Comparison of ENCODE assay signal across 8 cellular contexts in genomic region chr6:32153835-32154513, GRCh38. TPM values are rescaled to one million over a fixed set of nuclear protein-coding genes. Genes with fewer than 3 reads are reported as not detected.
A peak's percentile ranks its signal among the peaks of the same experiment; 100 is the strongest.
DNase-seq lines count a peak whose midpoint lies in the region; ATAC-seq, FAIRE-seq and TF ChIP-seq lines count a peak whose summit lies in the region.

PPT2 (plus strand) TSS chr6:32154141; CDS start chr6:32154595, 454 bp downstream.

- peak within 1 kb of the TSS; percentile 96 for H2AFZ ChIP-seq in IMR-90 (replicated peaks; ENCODE audit: low read length, poor library complexity)

- TF ChIP-seq RAD21 in IMR-90 (IDR thresholded peaks at IDR 0.05; ENCODE audit: low read length), result no peak

- peak; percentile 80 for ATAC-seq in IMR-90 (ENCODE audit: low read depth)

- peak within 1 kb of the TSS; percentile 79 for H3K4me2 ChIP-seq in IMR-90 (ENCODE audit: low read depth, low read length)

- H3K56ac ChIP-seq in IMR-90 (ENCODE audit: extremely low read depth, insufficient read depth, low read length), result peak within 1 kb of the TSS; percentile 78

- H4K8ac ChIP-seq in IMR-90 (ENCODE audit: low read depth in 2 of 2, low read length in 2 of 2), result peak within 1 kb of the TSS; percentile 75 to 96

- peaks cover 51% of the 10 kb centered on the region for H3K4me1 Mint-ChIP-seq in activated T-cell treated with anti-CD3 and anti-CD28 coated beads, Interleukin-2, amount 50 U/mL, for 24 hours (ENCODE audit: low read depth)

- H3K9me1 ChIP-seq in IMR-90 (ENCODE audit: insufficient read depth, low read length), result 0 out of 2 replicates have a peak, but pooled peaks cover 4% of the 10 kb centered on the region

- peaks cover 6 to 34% of the 10 kb centered on the region in 2 experiments for H3K79me1 ChIP-seq in IMR-90 (ENCODE audit: low read depth in 1 of 2, low read length in 2 of 2)

- POLR2A ChIA-PET in IMR-90 (lab: Charles Lee; ENCODE audit: unreplicated experiment), result no interaction called here

- peak within 1 kb of the TSS; percentile 94 for H3K4me3 Mint-ChIP-seq in activated T-cell treated with anti-CD3 and anti-CD28 coated beads, Interleukin-2, amount 50 U/mL, for 24 hours

- intact Hi-C loops in IMR-90 (cut with micrococcal nuclease), result loop anchor here (1.0 to 10.0 kb wide), 7 partner anchors 23 to 252 kb away; partner anchors contain the start of genes AGPAT1, SKIC2 and ZBTB12

- H3K36me3 ChIP-seq in IMR-90 (ENCODE audit: control insufficient read depth, insufficient read depth, low read length), result peaks cover 11% of the 10 kb centered on the region

- in situ Hi-C loops in IMR-90 (cut with MboI; ENCODE audit: low sequenced_read_pairs), result no loop called here

- peak within 1 kb of the TSS; percentile 82 for H2BK5ac ChIP-seq in IMR-90 (ENCODE audit: low read depth, low read length, poor library complexity, severe bottlenecking)

- no peak for TF ChIP-seq CTCF in IMR-90 (conservative IDR thresholded peaks at IDR 0.05; ENCODE audit: low read depth, low read length)
- TF ChIP-seq CTCF in epithelial cell of proximal tubule (conservative IDR thresholded peaks at IDR 0.05; ENCODE audit: low read depth, low read length), result no peak

- H2AK5ac ChIP-seq in IMR-90 (ENCODE audit: low read depth, low read length), result peak within 1 kb of the TSS; percentile 69; the same call in 1 of the 2 replicates

- H4K91ac ChIP-seq in IMR-90 (ENCODE audit: insufficient read depth, low read depth, low read length), result peak within 1 kb of the TSS; percentile 86

- H3K14ac ChIP-seq in IMR-90 (replicated peaks; ENCODE audit: low read depth, low read length), result peak within 1 kb of the TSS; percentile 90

- peak within 1 kb of the TSS; percentile 54; the same call in 2 of the 3 replicates for H2BK15ac ChIP-seq in IMR-90 (ENCODE audit: low read depth, low read length)

- peak within 1 kb of the TSS; percentile 65 for H4K5ac ChIP-seq in IMR-90 (ENCODE audit: low read depth, low read length)

- dilution Hi-C loops in IMR-90 (cut with HindIII; ENCODE audit: low sequenced_read_pairs, unreplicated experiment), result no loop called here

- peak within 1 kb of the TSS; percentile 67 for H3K4me3 ChIP-seq in IMR-90 (ENCODE audit: insufficient read depth, low read depth, low read length)
- H3K4me3 ChIP-seq in epithelial cell of proximal tubule (ENCODE audit: low read depth, low read length), result peak within 1 kb of the TSS; percentile 99

- peak within 1 kb of the TSS; percentile 96 for H3K27ac Mint-ChIP-seq in activated T-cell treated with anti-CD3 and anti-CD28 coated beads, Interleukin-2, amount 50 U/mL, for 24 hours

- DNase-seq in IMR-90, result peak; percentile 91
- peak; percentile 86 for DNase-seq in activated T-cell treated with anti-CD3 and anti-CD28 coated beads, Interleukin-2, amount 50 U/mL, for 24 hours
- DNase-seq in epithelial cell of proximal tubule (ENCODE audit: low read depth), result no peak
- DNase-seq in mucosa of gallbladder (ENCODE audit: low spot score), result peak; percentile 84
- peak; percentile 74 to 79 for DNase-seq in stimulated activated CD8-positive, alpha-beta memory T cell treated with anti-CD3 and anti-CD28 coated beads, Interleukin-2, amount 100 ng/mL, for 48 hours (ENCODE audit: low read depth in 2 of 2)
- DNase-seq in cortex of kidney (lab: John Stamatoyannopoulos, UW), result no peak

- peaks cover 17% of the 10 kb centered on the region for H3K27me3 Mint-ChIP-seq in activated T-cell treated with anti-CD3 and anti-CD28 coated beads, Interleukin-2, amount 50 U/mL, for 24 hours

- H3K4me1 ChIP-seq in IMR-90 (ENCODE audit: control insufficient read depth, insufficient read depth, low read length), result peaks cover 23% of the 10 kb centered on the region

- no peak for TF ChIP-seq POLR2A in IMR-90 (IDR thresholded peaks at IDR 0.05; ENCODE audit: low read depth, low read length)

- H3K23ac ChIP-seq in IMR-90 (ENCODE audit: low read depth, low read length), result peak within 1 kb of the TSS; percentile 96

- peaks cover 38% of the 10 kb centered on the region for H3K36me3 Mint-ChIP-seq in activated T-cell treated with anti-CD3 and anti-CD28 coated beads, Interleukin-2, amount 50 U/mL, for 24 hours (ENCODE audit: low read depth)

- 0% methylated on average over 2 of the region's 39 CpGs; no CpG with 5 or more reads in 1 of the 2 experiments for WGBS in IMR-90 (ENCODE audit: extremely low coverage in 2 of 2, insufficient read length in 1 of 2), 2 experiments

- peak within 1 kb of the TSS; percentile 84 for H3K27ac ChIP-seq in IMR-90 (ENCODE audit: insufficient read depth, low read length)

- BruUV-seq in IMR-90 (replicated peaks; lab: Mats Ljungman, UMichigan), result TSS peak; percentile 84

- H3K9ac ChIP-seq in IMR-90 (ENCODE audit: low read depth, low read length), result peak within 1 kb of the TSS; percentile 70

- H3K27me3 ChIP-seq in IMR-90 (ENCODE audit: control insufficient read depth, insufficient read depth, low read length), result no peaks in the 10 kb centered on the region

- H2BK120ac ChIP-seq in IMR-90 (ENCODE audit: low read depth, low read length), result peak within 1 kb of the TSS; percentile 78

- peak within 1 kb of the TSS; percentile 46 for H3K18ac ChIP-seq in IMR-90 (ENCODE audit: low read depth, low read length)

- no peaks in the 10 kb centered on the region for H4K20me1 ChIP-seq in IMR-90 (ENCODE audit: insufficient read depth, low read length)

- no peaks in the 10 kb centered on the region; the same call in 1 of the 2 replicates for H3K9me3 ChIP-seq in IMR-90 (ENCODE audit: control insufficient read depth, insufficient read depth, low read length)

- peak; percentile 88 for FAIRE-seq in G401.6 (lab: Jason Lieb, UNC)

- CTCF ChIA-PET in IMR-90 (lab: Yijun Ruan, JAX), result interaction anchor here (1.0 to 1.1 kb wide), 2 partner anchors 40 to 44 kb away, joined by 3 read pairs; partner anchors contain the start of gene TNXB

- H3K4ac ChIP-seq in IMR-90 (ENCODE audit: low read depth, low read length), result peak within 1 kb of the TSS; percentile 84

- no peaks in the 10 kb centered on the region for H3K9me3 Mint-ChIP-seq in activated T-cell treated with anti-CD3 and anti-CD28 coated beads, Interleukin-2, amount 50 U/mL, for 24 hours

- peak within 1 kb of the TSS; percentile 98 for H2AK9ac ChIP-seq in IMR-90 (replicated peaks; ENCODE audit: low read depth, low read length, poor library complexity)

- H2BK20ac ChIP-seq in IMR-90 (ENCODE audit: low read depth, low read length), result peak within 1 kb of the TSS; percentile 79

TF ChIP-seq in IMR-90, 13 proteins besides CTCF, POLR2A, EP300 and RAD21 (continues in another document):
- peak; percentile 67; the same call in 1 of the 2 replicates for TF ChIP-seq MAZ (IDR thresholded peaks at IDR 0.05; ENCODE audit: borderline replicate concordance, low read depth, low read length)
- no peak for TF ChIP-seq MXI1 (IDR thresholded peaks at IDR 0.05; ENCODE audit: borderline replicate concordance, low read depth, low read length)
- TF ChIP-seq NFE2L2 (IDR thresholded peaks at IDR 0.05; ENCODE audit: low read depth, low read length), result no peak
- 0 out of 2 replicates have a peak, but pooled peaks have one; percentile 11 for TF ChIP-seq SMC3 (IDR thresholded peaks at IDR 0.05; ENCODE audit: low read depth, low read length)
- TF ChIP-seq CHD1 (IDR thresholded peaks at IDR 0.05; ENCODE audit: low read depth, low read length), result peak; percentile 23; the same call in 1 of the 2 replicates
- no peak for TF ChIP-seq ELK1 (IDR thresholded peaks at IDR 0.05; ENCODE audit: borderline replicate concordance, low read depth, low read length)
- TF ChIP-seq RFX5 (IDR thresholded peaks at IDR 0.05; ENCODE audit: low read depth, low read length), result no peak
- peak; percentile 93 for TF ChIP-seq BHLHE40 (IDR thresholded peaks at IDR 0.05; ENCODE audit: low read depth, low read length)
- no peak for TF ChIP-seq MAFK (IDR thresholded peaks at IDR 0.05; ENCODE audit: low read depth, low read length)

TF ChIP-seq in PFSK-1, 5 proteins besides CTCF, POLR2A, EP300 and RAD21:
- TF ChIP-seq POLR2AphosphoS5 (IDR thresholded peaks at IDR 0.05; ENCODE audit: low read depth, low read length) (peak; percentile 86), FOXP2 (optimal IDR thresholded peaks at IDR 0.05; ENCODE audit: borderline replicate concordance, extremely low read depth, extremely low read length, insufficient read depth) (peak; percentile 90), SIN3A (IDR thresholded peaks at IDR 0.05; ENCODE audit: borderline replicate concordance, insufficient read depth, low read length) (peak; percentile 93; the same call in 1 of the 2 replicates), TAF1 (IDR thresholded peaks at IDR 0.05; ENCODE audit: borderline replicate concordance, insufficient read depth, low read length) (0 out of 2 replicates have a peak, but pooled peaks have one; percentile 20), REST (IDR thresholded peaks at IDR 0.05; ENCODE audit: insufficient read depth in 1 of 2, low read depth in 2 of 2, low read length in 2 of 2) (no peak; a peak in 1 of 4 replicates)
TF ChIP-seq in PFSK-1: peak in this region for 4.

RNA-seq across cellular contexts. Expression of gene PPT2, which starts in this region (rescaled TPM):
- total RNA-seq in IMR-90 (2012; rRNA removed) (2.2 and 3.2 TPM in 2 replicates), epithelial cell of proximal tubule (23.2 and 39.4 TPM in 2 replicates), mucosa of gallbladder (17.4 TPM)
- polyA plus RNA-seq in IMR-90 (2012; rRNA removed), result 16.2 and 18.7 TPM in 2 replicates
- polyA plus RNA-seq in IMR-90 (2012; cell fraction: cytosol; rRNA removed), result 12.7 and 14.1 TPM in 2 replicates
- polyA plus RNA-seq in IMR-90 (2012; cell fraction: nucleus; rRNA removed; ENCODE audit: low replicate concordance), result 40.2 and 46.8 TPM in 2 replicates
- polyA plus RNA-seq in PFSK-1 (2012; ENCODE audit: insufficient read length, low read depth), result 20.2 TPM

Comparison
In these comparisons a context has a peak if more than half of its experiments do, and no peak if none do; other contexts are left out.
1. DNase-seq: peak in IMR-90 (single experiment), activated T-cell treated with anti-CD3 and anti-CD28 coated beads, Interleukin-2, amount 50 U/mL, for 24 hours (single experiment), mucosa of gallbladder (single experiment) and stimulated activated CD8-positive, alpha-beta memory T cell treated with anti-CD3 and anti-CD28 coated beads, Interleukin-2, amount 100 ng/mL, for 48 hours (2 of 2); none in epithelial cell of proximal tubule (single experiment) and cortex of kidney (single experiment).